Comparison of ENCODE assay signal across 20 cellular contexts in genomic region chr10:102537367-102537766, GRCh38. TPM values are rescaled to one million over a fixed set of nuclear protein-coding genes. Genes with fewer than 3 reads are reported as not detected.
A peak's percentile ranks its signal among the peaks of the same experiment; 100 is the strongest.
DNase-seq lines count a peak whose midpoint lies in the region; ATAC-seq and TF ChIP-seq lines count a peak whose summit lies in the region.
"Had no signal": no experiment of that assay in that cellular context is flagged by ENCODE, and none has a peak within 500 bp of the region (broad histone marks: within the 10 kb centered on the region; RNA-seq: fewer than 3 reads in every experiment).

No MANE protein-coding gene starts in this region.

- H3K36me3 Mint-ChIP-seq in activated CD4-positive, alpha-beta memory T cell treated with anti-CD3 and anti-CD28 coated beads, Interleukin-2, amount 10 ng/mL, durations not matched to agents 7 days and 5 days (ENCODE audit: low read depth), result peaks cover 6% of the 10 kb centered on the region

- peak overlapping the region; percentile 43 for H3K4me2 ChIP-seq in OCI-LY3 (ENCODE audit: low read length)

- H3K27me3 Mint-ChIP-seq in activated CD4-positive, alpha-beta memory T cell treated with anti-CD3 and anti-CD28 coated beads, Interleukin-2, amount 10 ng/mL, durations not matched to agents 7 days and 5 days, result no peaks in the 10 kb centered on the region
- H3K27me3 Mint-ChIP-seq: CD4-positive, alpha-beta T cell had no signal

- no peak overlapping the region for H2AFZ ChIP-seq in OCI-LY3 (ENCODE audit: low read depth, low read length)

- no peak overlapping the region for H3K4me3 Mint-ChIP-seq in activated CD4-positive, alpha-beta memory T cell treated with anti-CD3 and anti-CD28 coated beads, Interleukin-2, amount 10 ng/mL, durations not matched to agents 7 days and 5 days
- H3K4me3 Mint-ChIP-seq: CD4-positive, alpha-beta T cell had no signal

- H3K9me3 ChIP-seq in OCI-LY3 (ENCODE audit: insufficient read depth, low read length) (no peaks in the 10 kb centered on the region), suprapubic skin (no peaks in the 10 kb centered on the region)
- H3K9me3 ChIP-seq: Peyer's patch had no signal

- H3K27ac Mint-ChIP-seq in activated CD4-positive, alpha-beta memory T cell treated with anti-CD3 and anti-CD28 coated beads, Interleukin-2, amount 10 ng/mL, durations not matched to agents 7 days and 5 days, result no peak overlapping the region
- H3K27ac Mint-ChIP-seq: CD4-positive, alpha-beta T cell had no signal

- no peaks in the 10 kb centered on the region for H3K4me1 Mint-ChIP-seq in activated CD4-positive, alpha-beta memory T cell treated with anti-CD3 and anti-CD28 coated beads, Interleukin-2, amount 10 ng/mL, durations not matched to agents 7 days and 5 days

- TF ChIP-seq POLR2A in suprapubic skin (IDR thresholded peaks at IDR 0.05), result no peak

- no peaks in the 10 kb centered on the region for H3K36me3 ChIP-seq in OCI-LY3 (replicated peaks; ENCODE audit: low read depth, low read length)
- no peaks in the 10 kb centered on the region for H3K36me3 ChIP-seq in suprapubic skin
- H3K36me3 ChIP-seq: Peyer's patch had no signal

- POLR2A ChIA-PET in activated CD4-positive, alpha-beta memory T cell treated with anti-CD3 and anti-CD28 coated beads, Interleukin-2, amount 10 ng/mL, durations not matched to agents 7 days and 5 days (lab: Charles Lee), result no interaction called here

- peaks cover 36% of the 10 kb centered on the region for H3K4me1 ChIP-seq in OCI-LY3 (ENCODE audit: low read length)
- no peaks in the 10 kb centered on the region for H3K4me1 ChIP-seq in suprapubic skin
- H3K4me1 ChIP-seq: Peyer's patch had no signal

- H3K9ac ChIP-seq in OCI-LY3 (ENCODE audit: low read length), result no peak overlapping the region

- H3K79me2 ChIP-seq in OCI-LY3 (ENCODE audit: low read length), result no peaks in the 10 kb centered on the region

- no peaks in the 10 kb centered on the region for H3K9me3 Mint-ChIP-seq in activated CD4-positive, alpha-beta memory T cell treated with anti-CD3 and anti-CD28 coated beads, Interleukin-2, amount 10 ng/mL, durations not matched to agents 7 days and 5 days
- H3K9me3 Mint-ChIP-seq: CD4-positive, alpha-beta T cell had no signal

- DNase-seq in GM12865 (ENCODE audit: low read depth) (peak; percentile 48), Kasumi-1 (lab: John Stamatoyannopoulos, UW) (no peak), suprapubic skin (ENCODE audit: low spot score in 2 of 2) (no peak)
- no peak for DNase-seq in activated CD4-positive, alpha-beta memory T cell treated with anti-CD3 and anti-CD28 coated beads, Interleukin-2, amount 10 ng/mL, durations not matched to agents 7 days and 5 days
- DNase-seq: AML-193; Calu3; CD4-positive, alpha-beta T cell; DMS79; IMR-90; NCI-H1048; NCI-H146; NCI-H345; NCI-H69; Peyer's patch; SHP77 had no signal

- CTCF ChIA-PET in activated CD4-positive, alpha-beta memory T cell treated with anti-CD3 and anti-CD28 coated beads, Interleukin-2, amount 10 ng/mL, durations not matched to agents 7 days and 5 days (lab: Charles Lee), result no interaction called here

- no peak for TF ChIP-seq CTCF in GM12865 (IDR thresholded peaks at IDR 0.05; ENCODE audit: insufficient read depth, low read depth, low read length, missing control alignments)
- no peak for TF ChIP-seq CTCF in OCI-LY3 (IDR thresholded peaks at IDR 0.05; ENCODE audit: low read depth, low read length)
- TF ChIP-seq CTCF in suprapubic skin (IDR thresholded peaks at IDR 0.05), result no peak

- TF ChIP-seq EP300 in suprapubic skin (IDR thresholded peaks at IDR 0.05), result no peak

- no peaks in the 10 kb centered on the region for H3K27me3 ChIP-seq in OCI-LY3 (ENCODE audit: low read depth, low read length)
- H3K27me3 ChIP-seq in suprapubic skin, result no peaks in the 10 kb centered on the region
- H3K27me3 ChIP-seq: Peyer's patch had no signal

- H3K4me3 ChIP-seq in GM12865 (ENCODE audit: low read depth, low read length) (no peak overlapping the region), OCI-LY3 (ENCODE audit: low read length) (no peak overlapping the region), suprapubic skin (no peak overlapping the region)
- H3K4me3 ChIP-seq: Peyer's patch had no signal

- H3K27ac ChIP-seq in OCI-LY3 (ENCODE audit: low read length), result no peak overlapping the region
- no peak overlapping the region for H3K27ac ChIP-seq in suprapubic skin
- H3K27ac ChIP-seq: Peyer's patch had no signal

- H4K20me1 ChIP-seq in OCI-LY3 (ENCODE audit: insufficient read depth, low read length), result no peaks in the 10 kb centered on the region

- ATAC-seq in GM19351 (IDR thresholded peaks at IDR 0.05; ENCODE audit: unreplicated experiment) (peak; percentile 59), HG03342 (IDR thresholded peaks at IDR 0.05; ENCODE audit: unreplicated experiment) (peak; percentile 50), HG03439 (IDR thresholded peaks at IDR 0.05; ENCODE audit: unreplicated experiment) (no peak)
- ATAC-seq: SK-N-SH treated with all-trans-retinoic acid at 6 μM for 48 hours had no signal

RNA-seq across cellular contexts. Expression of gene SUFU, which starts 33.6 kb away (rescaled TPM):
- total RNA-seq in suprapubic skin, result 10 to 100 TPM; 15.3 to 22.7 (median 18.9) TPM
- total RNA-seq in activated CD4-positive, alpha-beta memory T cell treated with anti-CD3 and anti-CD28 coated beads, Interleukin-2, amount 10 ng/mL, durations not matched to agents 7 days and 5 days, result 10 to 100 TPM; 18.0 to 19.6 TPM

RNA-seq across cellular contexts. Expression of gene ACTR1A, which starts 34.9 kb away (rescaled TPM):
- total RNA-seq in suprapubic skin, result 100 to 1,000 TPM in 3 of 4 donors, 10 to 100 TPM in 1; 71.5 to 108 (median 105) TPM
- total RNA-seq in activated CD4-positive, alpha-beta memory T cell treated with anti-CD3 and anti-CD28 coated beads, Interleukin-2, amount 10 ng/mL, durations not matched to agents 7 days and 5 days, result 10 to 100 TPM; 74.3 to 78.9 TPM
